ENCODE assay signal across 27 cellular contexts in the genomic region with DNA sequence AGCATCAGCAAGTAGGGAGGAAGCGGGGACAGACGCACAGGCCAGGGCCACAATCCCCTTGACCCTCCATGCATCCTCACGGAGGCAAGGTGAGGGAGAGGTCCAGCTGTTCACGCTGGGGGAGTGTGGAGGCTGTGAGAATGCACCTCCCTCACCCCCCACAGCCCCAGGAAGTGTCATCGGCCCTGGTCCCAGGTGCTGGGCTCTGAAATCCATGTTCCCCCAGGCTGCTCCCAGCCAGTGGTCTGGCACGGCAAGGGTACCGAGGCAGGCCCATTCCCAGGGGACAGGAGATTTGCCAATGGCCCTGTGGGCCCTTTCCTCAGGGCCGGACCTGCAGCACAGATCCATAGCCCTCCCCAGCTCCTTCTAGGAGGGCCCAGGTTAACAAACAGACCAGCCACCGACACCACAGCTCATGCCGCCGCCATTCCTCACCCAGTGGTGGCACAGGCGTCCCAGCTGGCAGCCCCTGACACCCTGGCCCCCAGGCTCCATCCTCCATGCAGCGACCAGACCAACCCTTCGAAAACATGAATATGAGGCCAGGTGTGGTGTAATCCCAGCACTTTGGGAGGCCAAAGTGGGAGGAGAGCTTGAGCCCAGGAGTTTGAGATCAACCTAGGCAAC.
"Had no signal": no experiment of that assay in that cellular context is flagged by ENCODE, and none has a peak within 500 bp of the region (broad histone marks: within the 10 kb centered on the region; RNA-seq: fewer than 3 reads in every experiment).

No MANE protein-coding gene starts in this region.

- H3K27me3 ChIP-seq: adrenal gland, pancreas, testis, vagina had no signal

- H3K36me3 ChIP-seq: adrenal gland, gastroesophageal sphincter, lower lobe of right lung, pancreas, vagina, WERI-Rb-1 had no signal

- FAIRE-seq: astrocyte, pancreas, small intestine had no signal

- H3K9me3 Mint-ChIP-seq: activated T-helper 1 cell treated with anti-CD3 and anti-CD28 coated beads, Interleukin-12 subunit alpha, Interleukin-12 subunit beta, Interleukin-2, Interleukin-4 antibody, amounts not matched to agents 30 ng/mL and 10 ng/mL and 1 ng/mL, durations not matched to agents 14 hours and 24 hours and 36 hours; central memory CD8-positive, alpha-beta T cell; naive thymus-derived CD4-positive, alpha-beta T cell; stimulated activated naive B cell treated with anti-CD40 and anti-IgM and Interleukin-4, amounts not matched to agents 10 μg/mL and 1 μg/mL and 100 μg/mL, for 72 hours had no signal

- H3K27ac Mint-ChIP-seq: activated CD8-positive, alpha-beta T cell treated with anti-CD3 and anti-CD28 coated beads, Interleukin-2, amount 10 ng/mL, durations not matched to agents 7 days and 5 days; activated naive CD8-positive, alpha-beta T cell; activated T-helper 1 cell treated with anti-CD3 and anti-CD28 coated beads, Interleukin-12 subunit alpha, Interleukin-12 subunit beta, Interleukin-2, Interleukin-4 antibody, amounts not matched to agents 30 ng/mL and 10 ng/mL and 1 ng/mL, durations not matched to agents 14 hours and 24 hours and 36 hours; naive thymus-derived CD4-positive, alpha-beta T cell; stimulated activated naive B cell treated with anti-CD40 and anti-IgM and Interleukin-4, amounts not matched to agents 10 μg/mL and 1 μg/mL and 100 μg/mL, for 72 hours had no signal

- DNase-seq: activated CD4-positive, alpha-beta T cell treated with anti-CD3 and anti-CD28 coated beads, Interleukin-2, amount 50 U/mL, for 1 hour; activated CD4-positive, CD25-positive, alpha-beta regulatory T cell treated with anti-CD3 and anti-CD28 coated beads, Interleukin-2, amount 50 U/mL, for 72 hours; activated CD8-positive, alpha-beta T cell treated with anti-CD3 and anti-CD28 coated beads, Interleukin-2, amount 10 ng/mL, durations not matched to agents 7 days and 5 days; adrenal gland; cortex of kidney; islet precursor cell; left colon; lower lobe of right lung; mesendoderm; naive thymus-derived CD4-positive, alpha-beta T cell; small intestine; stimulated activated CD4-positive, alpha-beta T cell treated with anti-CD3 and anti-CD28 coated beads, Interleukin-15, amount 100 ng/mL, for 24 hours; stimulated activated CD4-positive, alpha-beta T cell treated with anti-CD3 and anti-CD28 coated beads, Interleukin-2, amount 100 ng/mL, for 48 hours; stimulated activated CD8-positive, alpha-beta memory T cell treated with anti-CD3 and anti-CD28 coated beads, Interleukin-4, amount 100 ng/mL, for 48 hours; stimulated activated naive B cell treated with anti-CD40 and anti-IgM and Interleukin-4, amounts not matched to agents 10 μg/mL and 1 μg/mL and 100 μg/mL, for 72 hours; testis; trophoblast cell; WERI-Rb-1 had no signal

- H3K27me3 Mint-ChIP-seq: activated naive CD8-positive, alpha-beta T cell had no signal

- H3K27ac ChIP-seq: adrenal gland, epithelial cell of prostate, gastroesophageal sphincter, lower lobe of right lung, pancreas, testis, vagina, WERI-Rb-1 had no signal

- ATAC-seq: activated CD8-positive, alpha-beta T cell treated with anti-CD3 and anti-CD28 coated beads, Interleukin-2, amount 10 ng/mL, durations not matched to agents 7 days and 5 days; gastroesophageal sphincter; left colon; lower lobe of right lung; naive thymus-derived CD4-positive, alpha-beta T cell; pancreas; sciatic nerve; stimulated activated naive B cell treated with anti-CD40 and anti-IgM and Interleukin-4, amounts not matched to agents 10 μg/mL and 1 μg/mL and 100 μg/mL, for 72 hours had no signal

- H3K4me3 ChIP-seq: adrenal gland, gastroesophageal sphincter, lower lobe of right lung, pancreas, testis, vagina had no signal

- H3K4me1 ChIP-seq: gastroesophageal sphincter, pancreas, testis, vagina had no signal

- H3K4me3 Mint-ChIP-seq: activated CD8-positive, alpha-beta T cell treated with anti-CD3 and anti-CD28 coated beads, Interleukin-2, amount 10 ng/mL, durations not matched to agents 7 days and 5 days; activated naive CD8-positive, alpha-beta T cell; activated T-helper 1 cell treated with anti-CD3 and anti-CD28 coated beads, Interleukin-12 subunit alpha, Interleukin-12 subunit beta, Interleukin-2, Interleukin-4 antibody, amounts not matched to agents 30 ng/mL and 10 ng/mL and 1 ng/mL, durations not matched to agents 14 hours and 24 hours and 36 hours; central memory CD8-positive, alpha-beta T cell; naive thymus-derived CD4-positive, alpha-beta T cell; stimulated activated naive B cell treated with anti-CD40 and anti-IgM and Interleukin-4, amounts not matched to agents 10 μg/mL and 1 μg/mL and 100 μg/mL, for 72 hours had no signal

- H3K9me3 ChIP-seq: adrenal gland, lower lobe of right lung, pancreas, testis, vagina had no signal

- H3K36me3 Mint-ChIP-seq: activated naive CD8-positive, alpha-beta T cell; naive thymus-derived CD4-positive, alpha-beta T cell had no signal

- H3K4me1 Mint-ChIP-seq: central memory CD8-positive, alpha-beta T cell; naive thymus-derived CD4-positive, alpha-beta T cell; stimulated activated naive B cell treated with anti-CD40 and anti-IgM and Interleukin-4, amounts not matched to agents 10 μg/mL and 1 μg/mL and 100 μg/mL, for 72 hours had no signal
